In the genomic region with DNA sequence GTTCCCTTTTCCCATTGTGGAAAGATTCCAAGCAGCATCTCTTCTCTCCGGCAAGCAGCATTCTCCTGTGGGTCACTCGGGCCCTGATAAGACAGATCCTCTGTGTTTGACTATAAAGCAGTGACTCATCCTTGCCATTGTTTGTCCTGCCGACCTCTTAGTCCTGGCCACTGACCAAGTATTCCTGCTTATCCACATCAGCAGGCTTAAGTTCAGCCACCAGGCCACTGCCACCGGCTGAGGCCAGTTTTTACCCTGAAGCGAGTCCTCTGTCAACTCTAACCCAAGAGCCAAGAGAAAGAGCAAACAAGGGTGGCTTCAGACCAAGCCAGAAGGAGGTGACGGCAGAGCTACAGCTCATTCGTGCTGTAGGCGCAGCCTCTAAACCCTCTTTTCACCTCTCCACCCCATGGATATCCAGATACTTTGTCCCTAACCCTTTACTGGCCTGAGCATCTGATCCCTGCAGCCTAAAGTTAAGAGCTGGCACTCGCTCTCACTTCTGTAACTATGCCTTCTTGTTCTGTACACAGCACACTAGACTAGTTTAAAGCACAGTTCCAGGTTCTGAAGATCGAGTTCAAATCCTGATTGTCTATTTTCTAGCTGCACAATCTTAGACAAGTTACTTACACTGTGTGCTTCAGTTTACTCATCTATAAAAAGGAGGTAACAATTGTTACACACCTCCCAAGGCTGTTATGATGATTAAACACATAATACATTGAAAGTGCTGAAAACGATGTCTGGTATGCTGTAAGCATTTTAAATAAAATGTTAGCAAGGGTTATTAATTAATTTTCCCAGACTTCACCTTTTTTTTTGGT, we compare ENCODE assay signal across 1 cellular context.
TF ChIP-seq lines count a peak whose summit lies in the region.

No MANE protein-coding gene starts in this region.

TF ChIP-seq in GM23338, 12 proteins besides CTCF, POLR2A, EP300 and RAD21 (continued from another document):
- TF ChIP-seq, protein P1, sequence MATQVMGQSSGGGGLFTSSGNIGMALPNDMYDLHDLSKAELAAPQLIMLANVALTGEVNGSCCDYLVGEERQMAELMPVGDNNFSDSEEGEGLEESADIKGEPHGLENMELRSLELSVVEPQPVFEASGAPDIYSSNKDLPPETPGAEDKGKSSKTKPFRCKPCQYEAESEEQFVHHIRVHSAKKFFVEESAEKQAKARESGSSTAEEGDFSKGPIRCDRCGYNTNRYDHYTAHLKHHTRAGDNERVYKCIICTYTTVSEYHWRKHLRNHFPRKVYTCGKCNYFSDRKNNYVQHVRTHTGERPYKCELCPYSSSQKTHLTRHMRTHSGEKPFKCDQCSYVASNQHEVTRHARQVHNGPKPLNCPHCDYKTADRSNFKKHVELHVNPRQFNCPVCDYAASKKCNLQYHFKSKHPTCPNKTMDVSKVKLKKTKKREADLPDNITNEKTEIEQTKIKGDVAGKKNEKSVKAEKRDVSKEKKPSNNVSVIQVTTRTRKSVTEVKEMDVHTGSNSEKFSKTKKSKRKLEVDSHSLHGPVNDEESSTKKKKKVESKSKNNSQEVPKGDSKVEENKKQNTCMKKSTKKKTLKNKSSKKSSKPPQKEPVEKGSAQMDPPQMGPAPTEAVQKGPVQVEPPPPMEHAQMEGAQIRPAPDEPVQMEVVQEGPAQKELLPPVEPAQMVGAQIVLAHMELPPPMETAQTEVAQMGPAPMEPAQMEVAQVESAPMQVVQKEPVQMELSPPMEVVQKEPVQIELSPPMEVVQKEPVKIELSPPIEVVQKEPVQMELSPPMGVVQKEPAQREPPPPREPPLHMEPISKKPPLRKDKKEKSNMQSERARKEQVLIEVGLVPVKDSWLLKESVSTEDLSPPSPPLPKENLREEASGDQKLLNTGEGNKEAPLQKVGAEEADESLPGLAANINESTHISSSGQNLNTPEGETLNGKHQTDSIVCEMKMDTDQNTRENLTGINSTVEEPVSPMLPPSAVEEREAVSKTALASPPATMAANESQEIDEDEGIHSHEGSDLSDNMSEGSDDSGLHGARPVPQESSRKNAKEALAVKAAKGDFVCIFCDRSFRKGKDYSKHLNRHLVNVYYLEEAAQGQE (IDR thresholded peaks at IDR 0.05; ENCODE audit: unreplicated experiment) = no peak
- TF ChIP-seq, protein P2, sequence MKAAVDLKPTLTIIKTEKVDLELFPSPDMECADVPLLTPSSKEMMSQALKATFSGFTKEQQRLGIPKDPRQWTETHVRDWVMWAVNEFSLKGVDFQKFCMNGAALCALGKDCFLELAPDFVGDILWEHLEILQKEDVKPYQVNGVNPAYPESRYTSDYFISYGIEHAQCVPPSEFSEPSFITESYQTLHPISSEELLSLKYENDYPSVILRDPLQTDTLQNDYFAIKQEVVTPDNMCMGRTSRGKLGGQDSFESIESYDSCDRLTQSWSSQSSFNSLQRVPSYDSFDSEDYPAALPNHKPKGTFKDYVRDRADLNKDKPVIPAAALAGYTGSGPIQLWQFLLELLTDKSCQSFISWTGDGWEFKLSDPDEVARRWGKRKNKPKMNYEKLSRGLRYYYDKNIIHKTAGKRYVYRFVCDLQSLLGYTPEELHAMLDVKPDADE (IDR thresholded peaks at IDR 0.05) = no peak
